Comparison of ENCODE assay signal across 26 cellular contexts in genomic region chr7:149732611-149733010, GRCh38.
"Had no signal": no experiment of that assay in that cellular context is flagged by ENCODE, and none has a peak within 500 bp of the region (broad histone marks: within the 10 kb centered on the region; RNA-seq: fewer than 3 reads in every experiment).

No MANE protein-coding gene starts in this region.

- FAIRE-seq: islet of Langerhans had no signal

- H3K4me3 ChIP-seq: colonic mucosa, esophagus muscularis mucosa, gastroesophageal sphincter, heart left ventricle, hepatocyte, prostate gland, right atrium auricular region, sigmoid colon, testis, tibial artery, upper lobe of left lung, uterus had no signal

- H3K27ac ChIP-seq: colonic mucosa, epithelial cell of prostate, esophagus muscularis mucosa, foreskin keratinocyte, gastroesophageal sphincter, hepatocyte, neutrophil, parathyroid adenoma, prostate gland, right atrium auricular region, sigmoid colon, testis, tibial artery, upper lobe of left lung, uterus had no signal

- H3K79me2 ChIP-seq: hepatocyte, parathyroid adenoma had no signal

- H3K36me3 ChIP-seq: colonic mucosa, uterus had no signal

- H3K9ac ChIP-seq: parathyroid adenoma had no signal

- H3K4me1 ChIP-seq: colonic mucosa, gastroesophageal sphincter, parathyroid adenoma, sigmoid colon, testis, uterus had no signal

- DNase-seq: central memory CD4-positive, alpha-beta T cell; colonic mucosa; effector CD8-positive, alpha-beta T cell; foreskin keratinocyte; mammary epithelial cell; mesendoderm; natural killer cell; sigmoid colon; stimulated activated CD4-positive, alpha-beta T cell treated with anti-CD3 and anti-CD28 coated beads, Interleukin-4, amount 100 ng/mL, for 4 hours; stimulated activated naive CD8-positive, alpha-beta T cell treated with anti-CD3 and anti-CD28 coated beads, Interleukin-15, Interleukin-2, amounts not matched to agents 100 U/mL and 50 U/mL, for 24 hours; testis; uterus had no signal

- H3K4me2 ChIP-seq: hepatocyte had no signal

- H2AFZ ChIP-seq: hepatocyte, parathyroid adenoma had no signal

- H3K27me3 ChIP-seq: colonic mucosa, heart left ventricle, right atrium auricular region, testis, tibial artery, upper lobe of left lung, uterus had no signal

- H3K9me3 ChIP-seq: colonic mucosa, esophagus muscularis mucosa, gastroesophageal sphincter, heart left ventricle, neutrophil, prostate gland, right atrium auricular region, sigmoid colon, testis, tibial artery, upper lobe of left lung, uterus had no signal

- ATAC-seq: foreskin keratinocyte; gastroesophageal sphincter; left lobe of liver; natural killer cell; stimulated activated memory B cell treated with anti-CD40 and anti-IgM and Interleukin-4, amounts not matched to agents 10 μg/mL and 1 μg/mL and 100 μg/mL, for 72 hours; stimulated activated naive CD8-positive, alpha-beta T cell treated with anti-CD3 and anti-CD28 coated beads, Interleukin-15, Interleukin-2, amounts not matched to agents 100 U/mL and 50 U/mL, for 24 hours had no signal
